8 cellular contexts compared by ENCODE assay signal in the genomic region with DNA sequence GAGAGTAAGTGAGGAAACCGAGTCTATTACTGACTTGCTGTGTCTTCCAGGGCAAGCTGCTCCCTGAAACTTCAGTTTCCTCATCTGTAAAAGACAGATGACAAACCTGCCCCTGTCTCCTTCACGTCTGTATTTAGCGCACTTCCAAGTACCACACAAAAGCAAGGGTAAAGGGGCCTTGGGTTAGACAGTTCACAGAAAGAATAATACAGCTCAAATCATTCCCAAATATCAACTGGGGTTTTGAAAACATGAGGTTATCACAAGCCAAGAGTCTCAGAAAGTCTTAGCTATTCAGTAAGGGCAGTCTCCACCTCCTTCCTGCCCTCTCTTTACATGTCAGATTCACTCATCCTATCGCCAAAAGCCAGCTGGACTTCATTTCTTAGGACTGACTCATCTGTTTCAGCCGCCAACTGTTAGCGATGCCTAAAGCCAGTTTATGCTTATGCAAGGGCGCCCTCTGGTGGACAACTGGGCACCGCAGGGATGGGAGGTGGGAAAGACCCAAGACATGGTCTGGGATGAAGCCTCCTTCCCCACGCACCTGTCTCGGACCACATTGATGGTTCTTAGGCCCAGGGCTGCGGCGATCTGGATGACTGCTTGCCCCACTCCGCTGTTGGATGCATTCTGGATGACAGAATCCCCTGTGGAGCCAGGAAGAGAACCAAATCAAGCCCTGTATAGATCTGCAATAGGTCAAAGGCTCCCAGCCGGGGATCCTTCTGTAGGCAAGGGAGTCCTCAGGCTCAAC. TPM values are rescaled to one million over a fixed set of nuclear protein-coding genes. Genes with fewer than 3 reads are reported as not detected.
DNase-seq lines count a peak whose midpoint lies in the region; ATAC-seq, FAIRE-seq and TF ChIP-seq lines count a peak whose summit lies in the region.

No MANE protein-coding gene starts in this region.

- H3K9me2 ChIP-seq in DOHH2 (replicated peaks; ENCODE audit: control insufficient read depth, low read length): no peaks in the 10 kb centered on the region

- no peaks in the 10 kb centered on the region for H3F3A ChIP-seq in DOHH2 (ENCODE audit: control insufficient read depth, insufficient read depth)

- H3K9me3 ChIP-seq in DOHH2 (ENCODE audit: control insufficient read depth, insufficient read depth, low read length): no peaks in the 10 kb centered on the region
- no peaks in the 10 kb centered on the region for H3K9me3 ChIP-seq in body of pancreas

- WGBS in body of pancreas, 2 donors: 20 to 30% methylated on average over 13 to 14 of the region's 14 CpGs

- peak; percentile 70 for ATAC-seq in HG02840 (IDR thresholded peaks at IDR 0.05; ENCODE audit: low FRiP score, unreplicated experiment)
- peak; percentile 98 for ATAC-seq in body of pancreas
- no peak for ATAC-seq in HG03342 (IDR thresholded peaks at IDR 0.05; ENCODE audit: unreplicated experiment)

- TF ChIP-seq CTCF in DOHH2 (IDR thresholded peaks at IDR 0.05; ENCODE audit: low read depth, low read length, poor library complexity, severe bottlenecking): peak; percentile 98
- TF ChIP-seq CTCF in body of pancreas (IDR thresholded peaks at IDR 0.05): peak; percentile 86 to 98 (median 97)

- peak; percentile 91 for FAIRE-seq in TTC549 (lab: Jason Lieb, UNC)

- H4K20me1 ChIP-seq in DOHH2 (ENCODE audit: control insufficient read depth, insufficient read depth, low read depth, low read length): no peaks in the 10 kb centered on the region

- no peak overlapping the region for H3K4me2 ChIP-seq in DOHH2 (ENCODE audit: low read length)

- H3K79me2 ChIP-seq in DOHH2 (ENCODE audit: control insufficient read depth, low read length): no peaks in the 10 kb centered on the region

- no peak overlapping the region for H3K27ac ChIP-seq in DOHH2 (ENCODE audit: low read depth, low read length)
- peak overlapping the region; percentile 18 to 62 (median 54) for H3K27ac ChIP-seq in body of pancreas

- DNase-seq in NCI-H2107 (lab: John Stamatoyannopoulos, UW) (peak; percentile 92), body of pancreas (peak; percentile 96 to 98 (median 96)), iPS DF 19.7 (ENCODE audit: low read depth, low spot score) (peak; percentile 86), skeletal muscle cell (ENCODE audit: low read depth) (peak; percentile 89)

- peaks cover 3% of the 10 kb centered on the region; the same call in 1 of the 2 replicates for H3K4me1 ChIP-seq in DOHH2 (ENCODE audit: control insufficient read depth, low read length)
- peaks cover 9% of the 10 kb centered on the region for H3K4me1 ChIP-seq in body of pancreas

- H3K36me3 ChIP-seq in DOHH2 (ENCODE audit: control insufficient read depth, low read length) (peaks cover 34% of the 10 kb centered on the region), body of pancreas (replicated peaks in 1 of 2; ENCODE audit: insufficient read depth in 1 of 2, low read depth in 2 of 2) (peaks cover 0 to 5% of the 10 kb centered on the region in 2 donors)

- TF ChIP-seq POLR2A in body of pancreas (IDR thresholded peaks at IDR 0.05): no peak

- H3K4me3 ChIP-seq in DOHH2 (ENCODE audit: low read length) (no peak overlapping the region), body of pancreas (no peak overlapping the region), skeletal muscle cell (ENCODE audit: low read depth, low read length) (no peak overlapping the region)

- H3K27me3 ChIP-seq in DOHH2 (ENCODE audit: control insufficient read depth, low read length): no peaks in the 10 kb centered on the region
- no peaks in the 10 kb centered on the region for H3K27me3 ChIP-seq in body of pancreas

- intact Hi-C loops in body of pancreas (cut with DNase I): no loop called here

RNA-seq across cellular contexts. Expression of gene SRSF4, which starts 21.1 kb away (rescaled TPM):
- 10 to 100 TPM; 50.3 to 58.3 TPM for total RNA-seq in body of pancreas

RNA-seq across cellular contexts. Expression of gene MECR, which starts 28.0 kb away (rescaled TPM):
- total RNA-seq in body of pancreas: 10 to 100 TPM; 10.6 to 30.7 TPM

RNA-seq across cellular contexts. Expression of gene PTPRU, which starts 33.6 kb away (rescaled TPM):
- 10 to 100 TPM; 24.1 to 40.2 TPM for total RNA-seq in body of pancreas
